ENCODE assay signal across 8 cellular contexts in the genomic region with DNA sequence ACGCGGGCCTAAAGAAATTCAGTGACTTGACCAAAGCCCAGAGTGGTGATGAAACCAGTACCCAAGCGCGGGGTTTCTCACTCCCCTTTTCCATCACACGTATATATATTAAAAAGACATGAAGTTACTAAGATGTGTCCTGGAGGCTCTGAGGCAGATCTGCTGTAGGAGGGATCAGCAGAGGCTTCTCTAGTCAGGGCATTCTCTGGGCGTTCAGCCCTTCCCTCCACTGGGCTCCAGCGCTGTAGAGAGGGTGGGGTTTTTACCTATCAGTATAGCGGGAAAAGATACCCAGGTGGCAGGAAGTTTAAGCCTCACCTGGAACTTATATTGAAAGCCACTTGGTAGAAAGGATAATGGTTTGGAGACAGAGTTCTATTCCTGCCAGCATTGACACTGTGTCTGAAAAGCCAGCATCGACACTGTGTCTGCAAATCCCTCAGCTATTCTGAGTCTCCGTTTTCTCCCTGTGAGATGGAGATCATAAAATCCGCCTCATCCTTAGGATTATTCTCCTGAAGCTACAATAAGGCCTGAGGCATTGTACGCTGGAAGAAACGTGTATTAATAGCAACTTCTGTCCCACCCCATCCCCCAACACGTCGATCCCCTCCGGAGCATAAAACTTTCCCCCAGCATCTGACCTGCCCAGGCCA. TPM values are rescaled to one million over a fixed set of nuclear protein-coding genes. Genes with fewer than 3 reads are reported as not detected.
A peak's percentile ranks its signal among the peaks of the same experiment; 100 is the strongest.
DNase-seq lines count a peak whose midpoint lies in the region; ATAC-seq and TF ChIP-seq lines count a peak whose summit lies in the region.

No MANE protein-coding gene starts in this region.

- peak overlapping the region; percentile 89 to 99 (median 92) for H3K4me3 Mint-ChIP-seq in naive thymus-derived CD4-positive, alpha-beta T cell

- POLR2A ChIA-PET in naive thymus-derived CD4-positive, alpha-beta T cell (lab: Charles Lee): interaction anchor here (0.6 to 6.4 kb wide), 15 partner anchors 8 to 1723 kb away, joined by 3 to 82 read pairs (median 4); a partner anchor contains a TSS

- H3K4me1 Mint-ChIP-seq in naive thymus-derived CD4-positive, alpha-beta T cell: peaks cover 39 to 79% (median 72%) of the 10 kb centered on the region in 7 donors

- H3K36me3 ChIP-seq in naive thymus-derived CD4-positive, alpha-beta T cell (ENCODE audit: control insufficient read depth in 2 of 3, insufficient read depth in 3 of 3, low read length in 3 of 3): peaks cover 0 to 5% (median 0%) of the 10 kb centered on the region in 3 experiments

- ATAC-seq in GM19023 (IDR thresholded peaks at IDR 0.05; ENCODE audit: unreplicated experiment) (peak; percentile 16), HG02970 (IDR thresholded peaks at IDR 0.05; ENCODE audit: low FRiP score, unreplicated experiment) (no peak), GM21390 (IDR thresholded peaks at IDR 0.05; ENCODE audit: unreplicated experiment) (no peak)
- no peak for ATAC-seq in naive thymus-derived CD4-positive, alpha-beta T cell

- H3K9me3 Mint-ChIP-seq in naive thymus-derived CD4-positive, alpha-beta T cell: peaks cover 0 to 2% (median 0%) of the 10 kb centered on the region in 11 donors

- peaks cover 0 to 36% (median 11%) of the 10 kb centered on the region in 5 donors for H3K36me3 Mint-ChIP-seq in naive thymus-derived CD4-positive, alpha-beta T cell

- DNase-seq in NCI-H510A (lab: John Stamatoyannopoulos, UW) (peak; percentile 39), coronary artery (ENCODE audit: low spot score) (no peak), NOMO-1 (lab: John Stamatoyannopoulos, UW; ENCODE audit: unreplicated experiment in 2 of 2) (no peak), MV-4-11 (lab: John Stamatoyannopoulos, UW) (no peak)
- no peak for DNase-seq in naive thymus-derived CD4-positive, alpha-beta T cell

- intact Hi-C loops in naive thymus-derived CD4-positive, alpha-beta T cell (cut with micrococcal nuclease): loop anchor here in 1 of 2 donors (1.0 to 2.0 kb wide), 3 partner anchors 39 to 82 kb away; a partner anchor contains a TSS

- peaks cover 0 to 26% (median 0%) of the 10 kb centered on the region in 5 donors for H3K27me3 Mint-ChIP-seq in naive thymus-derived CD4-positive, alpha-beta T cell

- CTCF ChIA-PET in naive thymus-derived CD4-positive, alpha-beta T cell (lab: Charles Lee): no interaction called here

- peak overlapping the region; percentile 96 to 98 for H3K27ac ChIP-seq in coronary artery
- H3K27ac ChIP-seq in naive thymus-derived CD4-positive, alpha-beta T cell (ENCODE audit: low read depth, low read length): peak overlapping the region; percentile 77

- peak overlapping the region; percentile 86 for H3K4me3 ChIP-seq in coronary artery
- peak overlapping the region; percentile 53 for H3K4me3 ChIP-seq in naive thymus-derived CD4-positive, alpha-beta T cell (ENCODE audit: low read length)

- peak overlapping the region; percentile 62 to 94 (median 90) for H3K27ac Mint-ChIP-seq in naive thymus-derived CD4-positive, alpha-beta T cell

- no peaks in the 10 kb centered on the region for H3K9me3 ChIP-seq in naive thymus-derived CD4-positive, alpha-beta T cell (ENCODE audit: control insufficient read depth in 2 of 3, low read length in 3 of 3)

- H3K4me1 ChIP-seq in naive thymus-derived CD4-positive, alpha-beta T cell (ENCODE audit: control insufficient read depth in 2 of 2, insufficient read depth in 2 of 2, low read length in 2 of 2): peaks cover 21 to 38% of the 10 kb centered on the region in 2 donors

- no peaks in the 10 kb centered on the region for H3K27me3 ChIP-seq in naive thymus-derived CD4-positive, alpha-beta T cell (ENCODE audit: control insufficient read depth in 2 of 2, insufficient read depth in 2 of 2, low read length in 2 of 2)

- TF ChIP-seq CTCF in coronary artery (IDR thresholded peaks at IDR 0.05): no peak

RNA-seq across cellular contexts. Expression of a gene that starts 0.8 kb away (rescaled TPM):
- 100 to 1,000 TPM in 2 of 5 experiments, 10 to 100 TPM in 3; 64.9 to 111 (median 94.1) TPM for total RNA-seq in naive thymus-derived CD4-positive, alpha-beta T cell
- polyA plus RNA-seq in naive thymus-derived CD4-positive, alpha-beta T cell: 10 to 100 TPM; 33.4 to 33.7 TPM
